ENCODE assay signal across 8 cellular contexts in genomic region chr11:112784323-112785073, GRCh38.
A peak's percentile ranks its signal among the peaks of the same experiment; 100 is the strongest.
DNase-seq lines count a peak whose midpoint lies in the region; ATAC-seq, FAIRE-seq and TF ChIP-seq lines count a peak whose summit lies in the region.
"Had no signal": no experiment of that assay in that cellular context is flagged by ENCODE, and none has a peak within 500 bp of the region (broad histone marks: within the 10 kb centered on the region; RNA-seq: fewer than 3 reads in every experiment).

No MANE protein-coding gene starts in this region.

- H3K27me3 ChIP-seq in tibial artery = no peaks in the 10 kb centered on the region

- no peaks in the 10 kb centered on the region for H3K9me3 ChIP-seq in kidney (ENCODE audit: control insufficient read depth in 1 of 2, low read length in 2 of 2)
- H3K9me3 ChIP-seq in tibial artery = no peaks in the 10 kb centered on the region

- intact Hi-C loops in kidney (cut with DNase I) = no loop called here
- intact Hi-C loops in tibial artery (cut with DNase I; ENCODE audit: low total_unique reads) = no loop called here

- FAIRE-seq in kidney (lab: Jason Lieb, UNC) = no peak

- H3K27ac ChIP-seq in kidney (ENCODE audit: low read depth in 2 of 2, low read length in 2 of 2) = no peak overlapping the region
- peak overlapping the region in 1 of 2 donors; percentile 25 for H3K27ac ChIP-seq in tibial artery

- no peaks in the 10 kb centered on the region for H3K36me3 ChIP-seq in kidney (ENCODE audit: control insufficient read depth in 1 of 2, insufficient read depth in 2 of 2, low read length in 2 of 2)
- H3K36me3 ChIP-seq in tibial artery = no peaks in the 10 kb centered on the region

- TF ChIP-seq CTCF in astrocyte of the cerebellum (IDR thresholded peaks at IDR 0.05; ENCODE audit: low read depth, low read length, missing control alignments) (no peak), kidney (IDR thresholded peaks at IDR 0.05; ENCODE audit: borderline replicate concordance, extremely low read depth, insufficient read depth) (no peak), tibial artery (IDR thresholded peaks at IDR 0.05) (no peak)

- no peaks in the 10 kb centered on the region for H3K4me1 ChIP-seq in kidney (ENCODE audit: control insufficient read depth in 1 of 2, insufficient read depth in 1 of 2, low read depth in 1 of 2, low read length in 2 of 2)
- peaks cover 0 to 30% (median 27%) of the 10 kb centered on the region in 4 donors for H3K4me1 ChIP-seq in tibial artery

- ATAC-seq in HG02970 (IDR thresholded peaks at IDR 0.05; ENCODE audit: low FRiP score, unreplicated experiment) = no peak
- ATAC-seq in GM19395 (IDR thresholded peaks at IDR 0.05; ENCODE audit: unreplicated experiment) = no peak
- ATAC-seq: activated CD8-positive, alpha-beta T cell treated with anti-CD3 and anti-CD28 coated beads for 36 hours had no signal

- H3K9ac ChIP-seq in kidney (ENCODE audit: low read length in 2 of 2) = no peak overlapping the region

- in situ Hi-C loops in astrocyte of the cerebellum (cut with HindIII; ENCODE audit: low sequenced_read_pairs) = no loop called here

- no peak overlapping the region for H3K4me3 ChIP-seq in astrocyte of the cerebellum (ENCODE audit: low read depth, low read length)
- no peak overlapping the region for H3K4me3 ChIP-seq in kidney (ENCODE audit: low read length in 2 of 2)
- peak overlapping the region; percentile 24 to 30 for H3K4me3 ChIP-seq in tibial artery

- DNase-seq in NCI-H1105 (lab: John Stamatoyannopoulos, UW) (peak; percentile 39), astrocyte of the cerebellum (ENCODE audit: low read depth) (peak; percentile 70), kidney (peak; percentile 85), tibial artery (peak; percentile 70 to 73)
- no peak for DNase-seq in stimulated activated CD4-positive, alpha-beta T cell treated with anti-CD3 and anti-CD28 coated beads, Interleukin-15, amount 100 ng/mL, for 24 hours
- DNase-seq: activated CD8-positive, alpha-beta T cell treated with anti-CD3 and anti-CD28 coated beads for 36 hours had no signal

Comparison
In these comparisons a context has a peak if more than half of its experiments do, and no peak if none do; other contexts are left out.
1. H3K4me3 ChIP-seq: peak in tibial artery (2 of 2); none in astrocyte of the cerebellum (single experiment) and kidney (0 of 2).